In genomic region chr11:106327134-106327533, GRCh38 we compare ENCODE assay signal across 30 cellular contexts.
"Had no signal": no experiment of that assay in that cellular context is flagged by ENCODE, and none has a peak within 500 bp of the region (broad histone marks: within the 10 kb centered on the region; RNA-seq: fewer than 3 reads in every experiment).

No MANE protein-coding gene starts in this region.

- ATAC-seq: activated CD4-positive, alpha-beta T cell treated with anti-CD3 and anti-CD28 coated beads for 36 hours; gastrocnemius medialis; naive thymus-derived CD4-positive, alpha-beta T cell; pancreas; psoas muscle; stimulated activated effector memory CD8-positive, alpha-beta T cell treated with anti-CD3 and anti-CD28 coated beads, Interleukin-12 subunit alpha, Interleukin-12 subunit beta, amount 100 ng/mL, for 72 hours had no signal

- H3K27me3 ChIP-seq: ascending aorta, cardiac muscle cell, dorsolateral prefrontal cortex, gastrocnemius medialis, hepatocyte, pancreas, sigmoid colon, uterus had no signal

- DNase-seq: activated CD4-positive, alpha-beta T cell treated with anti-CD3 and anti-CD28 coated beads for 36 hours; activated CD4-positive, alpha-beta T cell treated with anti-CD3 and anti-CD28 coated beads, Interleukin-2, amount 50 U/mL, for 48 hours; activated CD4-positive, CD25-positive, alpha-beta regulatory T cell; activated CD8-positive, alpha-beta memory T cell treated with anti-CD3 and anti-CD28 coated beads for 24 hours; activated gamma-delta T cell; activated naive CD4-positive, alpha-beta T cell treated with anti-CD3 and anti-CD28 coated beads, Interleukin-2, amount 10 ng/mL, durations not matched to agents 7 days and 5 days; activated naive CD8-positive, alpha-beta T cell treated with anti-CD3 and anti-CD28 coated beads, Interleukin-2, amount 10 ng/mL, durations not matched to agents 7 days and 5 days; activated T-cell treated with anti-CD3 and anti-CD28 coated beads, Interleukin-2, amount 50 U/mL, for 1 hour; cerebellar nuclear complex; dorsolateral prefrontal cortex; effector memory CD4-positive, alpha-beta T cell; erythroblast; gastrocnemius medialis; glutamatergic neuron; midbrain; naive thymus-derived CD4-positive, alpha-beta T cell; nucleus accumbens; pancreas; psoas muscle; sigmoid colon; small intestine; stimulated activated CD4-positive, alpha-beta T cell treated with anti-CD3 and anti-CD28 coated beads, Interleukin-4, amount 100 ng/mL, for 24 hours; T-helper 1 cell; uterus had no signal

- H3K27ac ChIP-seq: ascending aorta, cardiac muscle cell, coronary artery, dorsolateral prefrontal cortex, gastrocnemius medialis, hepatocyte, pancreas, psoas muscle, sigmoid colon, thoracic aorta, uterus had no signal

- H3K4me3 ChIP-seq: ascending aorta, cardiac muscle cell, coronary artery, dorsolateral prefrontal cortex, gastrocnemius medialis, hepatocyte, pancreas, psoas muscle, sigmoid colon, thoracic aorta, uterus had no signal

- H3K4me2 ChIP-seq: hepatocyte had no signal

- H3K79me2 ChIP-seq: hepatocyte had no signal

- H3K36me3 ChIP-seq: ascending aorta, cardiac muscle cell, gastrocnemius medialis, pancreas, sigmoid colon, thoracic aorta, uterus had no signal

- H3K4me1 ChIP-seq: ascending aorta, gastrocnemius medialis, pancreas, psoas muscle, sigmoid colon, uterus had no signal

- H2AFZ ChIP-seq: hepatocyte had no signal

- H3K9me3 ChIP-seq: ascending aorta, gastrocnemius medialis, pancreas, psoas muscle, thoracic aorta, uterus had no signal
